In genomic region chr2:96947949-96948348, GRCh38 we compare ENCODE assay signal across 18 cellular contexts. TPM values are rescaled to one million over a fixed set of nuclear protein-coding genes. Genes with fewer than 3 reads are reported as not detected.
"Had no signal": no experiment of that assay in that cellular context is flagged by ENCODE, and none has a peak within 500 bp of the region (broad histone marks: within the 10 kb centered on the region; RNA-seq: fewer than 3 reads in every experiment).

No MANE protein-coding gene starts in this region.

- ATAC-seq: activated CD4-positive, CD25-positive, alpha-beta regulatory T cell treated with anti-CD3 and anti-CD28 coated beads, Interleukin-2, amount 50 U/mL, for 24 hours; activated T-cell treated with anti-CD3 and anti-CD28 coated beads, Interleukin-2, amount 50 U/mL, for 4 hours; PC-3 had no signal

- H3K36me3 ChIP-seq: brain microvascular endothelial cell, cardiac muscle cell had no signal

- H3K27ac ChIP-seq: brain microvascular endothelial cell, cardiac muscle cell had no signal

- DNase-seq: activated CD4-positive, alpha-beta T cell treated with anti-CD3 and anti-CD28 coated beads for 48 hours; activated CD4-positive, alpha-beta T cell treated with anti-CD3 and anti-CD28 coated beads, Interleukin-2, amount 50 U/mL, for 4 hours; activated CD8-positive, alpha-beta memory T cell treated with anti-CD3 and anti-CD28 coated beads for 24 hours; activated gamma-delta T cell; activated naive CD4-positive, alpha-beta T cell treated with anti-CD3 and anti-CD28 coated beads for 36 hours; activated T-cell treated with anti-CD3 and anti-CD28 coated beads, Interleukin-2, amount 50 U/mL, for 4 hours; brain microvascular endothelial cell; cerebellar nuclear complex; Kasumi-1; NCI-H1105 treated with DMSO at 0.1 percent for 48 hours; NCI-H1436 treated with DMSO at 0.1 percent for 48 hours; NCI-H187; NCI-H2081; NCI-H446; PC-3; SHP77 treated with DMSO at 0.1 percent for 48 hours had no signal

- H3K27me3 ChIP-seq: brain microvascular endothelial cell, cardiac muscle cell had no signal

- H3K4me3 ChIP-seq: cardiac muscle cell had no signal

RNA-seq across cellular contexts. Expression of gene FAM178B, which starts 38.4 kb away (rescaled TPM):
- total RNA-seq: PC-3 had no signal
